Comparison of ENCODE assay signal across 18 cellular contexts in the genomic region with DNA sequence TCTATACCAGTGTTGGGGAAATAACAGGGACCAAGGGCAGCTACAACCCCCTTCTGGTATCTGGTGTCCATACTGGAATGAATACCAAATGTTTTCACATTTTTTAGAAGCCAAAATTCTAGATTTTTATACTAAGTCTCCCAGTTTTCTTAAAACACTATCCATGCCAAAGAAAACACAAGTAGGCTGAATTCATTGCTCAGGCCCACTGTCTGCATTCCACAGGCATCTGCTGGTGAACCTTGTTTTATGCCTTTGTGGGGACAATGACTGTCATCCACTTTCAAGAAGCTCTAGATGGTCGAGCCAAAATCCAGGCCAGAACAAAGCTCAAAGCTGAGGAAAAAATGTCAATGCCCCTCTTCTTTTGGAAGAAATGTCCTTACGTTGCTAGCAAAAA.
DNase-seq lines count a peak whose midpoint lies in the region; ATAC-seq and TF ChIP-seq lines count a peak whose summit lies in the region.
"Had no signal": no experiment of that assay in that cellular context is flagged by ENCODE, and none has a peak within 500 bp of the region (broad histone marks: within the 10 kb centered on the region; RNA-seq: fewer than 3 reads in every experiment).

No MANE protein-coding gene starts in this region.

- no peak overlapping the region for H2AK5ac ChIP-seq in mesendoderm (ENCODE audit: low read length)

- H2BK120ac ChIP-seq in mesendoderm (ENCODE audit: low read depth, low read length): no peak overlapping the region

- H3K18ac ChIP-seq in mesendoderm (ENCODE audit: low read length): no peak overlapping the region

- BruUV-seq in mammary epithelial cell (replicated peaks; lab: Mats Ljungman, UMichigan) (no TSS peak), A673 (replicated peaks; lab: Mats Ljungman, UMichigan) (no TSS peak)

- H3K27me3 ChIP-seq in mesendoderm (ENCODE audit: insufficient read depth, low read length, poor library complexity) (no peaks in the 10 kb centered on the region), mammary epithelial cell (ENCODE audit: insufficient read depth, low read length) (no peaks in the 10 kb centered on the region), A673 (replicated peaks; ENCODE audit: insufficient read depth, low read depth, low read length, poor library complexity) (no peaks in the 10 kb centered on the region)
- H3K27me3 ChIP-seq: BLaER1 had no signal

- CTCF ChIA-PET in mammary epithelial cell (lab: Charles Lee; ENCODE audit: low non-redundant PET) (no interaction called here), A673 (lab: Charles Lee) (no interaction called here)

- H4K8ac ChIP-seq in mesendoderm (ENCODE audit: low read depth, low read length): no peak overlapping the region

- H3K4me3 ChIP-seq in astrocyte of the spinal cord (ENCODE audit: low read depth, low read length): no peak overlapping the region
- H3K4me3 ChIP-seq in mesendoderm (ENCODE audit: low read length): no peak overlapping the region
- no peak overlapping the region for H3K4me3 ChIP-seq in mammary epithelial cell (replicated peaks in 1 of 3; ENCODE audit: insufficient read depth in 1 of 3, low read depth in 2 of 3, low read length in 3 of 3)
- no peak overlapping the region for H3K4me3 ChIP-seq in A673 (ENCODE audit: low read depth, low read length, poor library complexity, severe bottlenecking)
- H3K4me3 ChIP-seq: BLaER1 had no signal

- H2BK5ac ChIP-seq in mesendoderm (ENCODE audit: low read length): no peak overlapping the region

- dilution Hi-C loops in mammary epithelial cell (cut with HindIII; ENCODE audit: low sequenced_read_pairs): no loop called here

- no peak overlapping the region for H3K23ac ChIP-seq in mesendoderm (ENCODE audit: low read length)

- POLR2A ChIA-PET in A673 (lab: Charles Lee; ENCODE audit: low non-redundant PET): no interaction called here

- H3K27ac ChIP-seq in mesendoderm (ENCODE audit: low read depth, low read length) (no peak overlapping the region), mammary epithelial cell (ENCODE audit: insufficient read depth, low read depth, low read length) (no peak overlapping the region), A673 (ENCODE audit: low read depth, low read length, poor library complexity, severe bottlenecking) (no peak overlapping the region)
- H3K27ac ChIP-seq: BLaER1, HL-60 had no signal

- DNase-seq in left ventricle myocardium superior: no peak
- no peak for DNase-seq in Right ventricle myocardium superior
- peak; percentile 2 for DNase-seq in astrocyte of the spinal cord (ENCODE audit: low read depth, low spot score)
- DNase-seq in mesendoderm: no peak
- DNase-seq in AG08396 (ENCODE audit: low spot score): no peak
- DNase-seq in mammary epithelial cell: no peak
- DNase-seq in A673 (ENCODE audit: low spot score): no peak
- DNase-seq: ACHN; AML-193; CD4-positive, alpha-beta memory T cell; DMS79 treated with DMSO at 0.1 percent for 48 hours; GF-D8; GOT3; H7; HFFc6 had no signal

- intact Hi-C loops in left ventricle myocardium superior (cut with micrococcal nuclease): no loop called here
- intact Hi-C loops in Right ventricle myocardium superior (cut with DNase I): no loop called here
- intact Hi-C loops in mammary epithelial cell (cut with micrococcal nuclease): no loop called here
- intact Hi-C loops in A673 (cut with micrococcal nuclease; ENCODE audit: unreplicated experiment): no loop called here

- H3K9ac ChIP-seq in mesendoderm (ENCODE audit: low read length) (no peak overlapping the region), mammary epithelial cell (ENCODE audit: insufficient read depth, low read length) (no peak overlapping the region)
- H3K9ac ChIP-seq: BLaER1 had no signal

- no CpG with 5 or more reads among the region's 2 CpGs for WGBS in mesendoderm (ENCODE audit: extremely low coverage, insufficient coverage, low lambda C conversion rate)
- 27% methylated on average over 2 of the region's 2 CpGs for WGBS in mammary epithelial cell (ENCODE audit: low coverage, missing lambda C conversion rate)

- peak overlapping the region; percentile 24 for H3K4ac ChIP-seq in mesendoderm (ENCODE audit: low read depth, low read length)

- H4K20me1 ChIP-seq in mammary epithelial cell (ENCODE audit: insufficient read depth, low read length): no peaks in the 10 kb centered on the region
- H4K20me1 ChIP-seq: BLaER1 had no signal

- ATAC-seq in left ventricle myocardium superior: peak; percentile 62
- ATAC-seq in Right ventricle myocardium superior (ENCODE audit: poor library complexity): no peak
- ATAC-seq: HCT116 had no signal

- H3K56ac ChIP-seq in mesendoderm (ENCODE audit: low read length): no peak overlapping the region

- H3K9me3 ChIP-seq in mammary epithelial cell (replicated peaks; ENCODE audit: insufficient read depth, low read length): no peaks in the 10 kb centered on the region
- H3K9me3 ChIP-seq in A673 (ENCODE audit: low read depth, low read length, poor library complexity, severe bottlenecking): no peaks in the 10 kb centered on the region
- H3K9me3 ChIP-seq: BLaER1 had no signal

- in situ Hi-C loops in astrocyte of the spinal cord (cut with HindIII; ENCODE audit: low sequenced_read_pairs): no loop called here
- in situ Hi-C loops in mammary epithelial cell (cut with MboI; ENCODE audit: low sequenced_read_pairs in 2 of 2): no loop called here

- no peak overlapping the region for H2BK15ac ChIP-seq in mesendoderm (replicated peaks; ENCODE audit: low read depth)

- H3K4me1 ChIP-seq in mesendoderm (ENCODE audit: control insufficient read depth, low read depth, low read length) (no peaks in the 10 kb centered on the region), mammary epithelial cell (ENCODE audit: insufficient read depth, low read length) (no peaks in the 10 kb centered on the region), A673 (ENCODE audit: insufficient read depth, low read length, poor library complexity, severe bottlenecking) (no peaks in the 10 kb centered on the region)

- no peak overlapping the region for H2AFZ ChIP-seq in mammary epithelial cell (ENCODE audit: low read depth, low read length)

- no peaks in the 10 kb centered on the region for H3K36me3 ChIP-seq in mesendoderm (ENCODE audit: control insufficient read depth, insufficient read depth, low read length)
- no peaks in the 10 kb centered on the region for H3K36me3 ChIP-seq in mammary epithelial cell (ENCODE audit: insufficient read depth, low read length)
- H3K36me3 ChIP-seq in A673 (ENCODE audit: insufficient read depth, low read length, poor library complexity, severe bottlenecking): no peaks in the 10 kb centered on the region
- H3K36me3 ChIP-seq: BLaER1 had no signal

- no peak overlapping the region for H3K4me2 ChIP-seq in mesendoderm (ENCODE audit: low read length)
- H3K4me2 ChIP-seq in mammary epithelial cell (ENCODE audit: insufficient read depth, low read depth, low read length): no peak overlapping the region
- H3K4me2 ChIP-seq: BLaER1 had no signal

- TF ChIP-seq CTCF in astrocyte of the spinal cord (IDR thresholded peaks at IDR 0.05; ENCODE audit: low read depth, low read length) (no peak), mammary epithelial cell (conservative IDR thresholded peaks at IDR 0.05 in 1 of 2, IDR thresholded peaks at IDR 0.05 in 1 of 2; ENCODE audit: extremely low read depth in 1 of 2, insufficient read depth in 1 of 2, low read depth in 1 of 2, low read length in 2 of 2) (no peak), A673 (conservative IDR thresholded peaks at IDR 0.05; ENCODE audit: low read depth, low read length) (no peak)

- no peak overlapping the region for H4K5ac ChIP-seq in mesendoderm (ENCODE audit: low read length)

- no peaks in the 10 kb centered on the region for H3K79me1 ChIP-seq in mesendoderm (ENCODE audit: low read length)

- no peaks in the 10 kb centered on the region for H3K79me2 ChIP-seq in mesendoderm (ENCODE audit: control insufficient read depth, insufficient read depth, low read length)
- H3K79me2 ChIP-seq in mammary epithelial cell (ENCODE audit: insufficient read depth, low read length): no peaks in the 10 kb centered on the region
